In genomic region chr18:75779910-75780309, GRCh38 we compare ENCODE assay signal across 10 cellular contexts.
"Had no signal": no experiment of that assay in that cellular context is flagged by ENCODE, and none has a peak within 500 bp of the region (broad histone marks: within the 10 kb centered on the region; RNA-seq: fewer than 3 reads in every experiment).

No MANE protein-coding gene starts in this region.

- ATAC-seq: HCT116, HepG2 had no signal

- H3K36me3 ChIP-seq: HAP-1 had no signal

- H3K27ac Mint-ChIP-seq: HFFc6, IgD-negative memory B cell had no signal

- H3K4me2 ChIP-seq: KMS-11 had no signal

- H3K9me3 ChIP-seq: HAP-1 had no signal

- DNase-seq: GOT3, H7, HFFc6, KBM-7 had no signal

- H3K9ac ChIP-seq: KMS-11 had no signal

- H3K4me1 ChIP-seq: HAP-1 had no signal

- H3K4me3 ChIP-seq: HAP-1 had no signal

- H3K27ac ChIP-seq: HL-60, KMS-11 had no signal

- H3K4me3 Mint-ChIP-seq: HFFc6, IgD-negative memory B cell had no signal

- H3K9me3 Mint-ChIP-seq: IgD-negative memory B cell had no signal

- H3K4me1 Mint-ChIP-seq: IgD-negative memory B cell had no signal
